ENCODE assay signal across 8 cellular contexts in genomic region chr1:207579436-207579799, GRCh38.
DNase-seq lines count a peak whose midpoint lies in the region; ATAC-seq and TF ChIP-seq lines count a peak whose summit lies in the region.

No MANE protein-coding gene starts in this region.

- H3K9me3 ChIP-seq in OCI-LY7 (ENCODE audit: low read length) = no peaks in the 10 kb centered on the region

- no peaks in the 10 kb centered on the region for H4K20me1 ChIP-seq in OCI-LY7 (ENCODE audit: insufficient read depth, low read length)

- H2AFZ ChIP-seq in OCI-LY7 (ENCODE audit: low read length) = no peak overlapping the region

- no peak overlapping the region for H3K27ac ChIP-seq in OCI-LY7 (ENCODE audit: low read depth, low read length, poor library complexity, severe bottlenecking)

- TF ChIP-seq CTCF in OCI-LY7 (conservative IDR thresholded peaks at IDR 0.05; ENCODE audit: low read length) = peak; percentile 79

- peak; percentile 66 for ATAC-seq in GM19324 (IDR thresholded peaks at IDR 0.05; ENCODE audit: low FRiP score, unreplicated experiment)
- ATAC-seq in HG03521 (IDR thresholded peaks at IDR 0.05; ENCODE audit: unreplicated experiment) = peak; percentile 84
- ATAC-seq in HG03025 (IDR thresholded peaks at IDR 0.05; ENCODE audit: low FRiP score, unreplicated experiment) = no peak

- DNase-seq in DMS53 (lab: John Stamatoyannopoulos, UW) = peak; percentile 87
- DNase-seq in OCI-LY7 (ENCODE audit: low spot score) = peak; percentile 67
- peak; percentile 54 for DNase-seq in astrocyte of the hippocampus (ENCODE audit: low read depth, low spot score)
- DNase-seq in islet precursor cell = peak; percentile 80
- peak in 2 of 3 donors; percentile 5 to 35 for DNase-seq in stimulated activated CD4-positive, alpha-beta T cell treated with anti-CD3 and anti-CD28 coated beads, TNF-alpha, amount 100 ng/mL, for 48 hours (ENCODE audit: low read depth in 3 of 3)

- no peaks in the 10 kb centered on the region for H3K79me2 ChIP-seq in OCI-LY7 (ENCODE audit: insufficient read depth, low read depth, low read length)

- POLR2A ChIA-PET in OCI-LY7 (lab: Charles Lee) = no interaction called here

- no peak overlapping the region for H3K4me3 ChIP-seq in OCI-LY7 (ENCODE audit: low read depth, low read length, poor library complexity, severe bottlenecking)

- no peaks in the 10 kb centered on the region for H3K9me2 ChIP-seq in OCI-LY7 (ENCODE audit: insufficient read depth, low read length)

- intact Hi-C loops in OCI-LY7 (cut with micrococcal nuclease; ENCODE audit: unreplicated experiment) = no loop called here

- no peaks in the 10 kb centered on the region for H3K36me3 ChIP-seq in OCI-LY7 (ENCODE audit: insufficient read depth, low read length)

- no peak overlapping the region for H3K4me2 ChIP-seq in OCI-LY7 (ENCODE audit: low read length)

- CTCF ChIA-PET in OCI-LY7 (lab: Charles Lee; ENCODE audit: unreplicated experiment) = no interaction called here

- H3K4me1 ChIP-seq in OCI-LY7 (ENCODE audit: insufficient read depth, low read length, poor library complexity, severe bottlenecking) = no peaks in the 10 kb centered on the region

- BruUV-seq in OCI-LY7 (replicated peaks; lab: Mats Ljungman, UMichigan) = no TSS peak

Comparison
In these comparisons a context has a peak if more than half of its experiments do, and no peak if none do; other contexts are left out.
1. DNase-seq: peak in every context shown above with its lines; median percentile 87 in DMS53; 80 in islet precursor cell; 67 in OCI-LY7; 54 in astrocyte of the hippocampus; 20 in stimulated activated CD4-positive, alpha-beta T cell treated with anti-CD3 and anti-CD28 coated beads, TNF-alpha, amount 100 ng/mL, for 48 hours.